Comparison of ENCODE assay signal across 8 cellular contexts in the genomic region with DNA sequence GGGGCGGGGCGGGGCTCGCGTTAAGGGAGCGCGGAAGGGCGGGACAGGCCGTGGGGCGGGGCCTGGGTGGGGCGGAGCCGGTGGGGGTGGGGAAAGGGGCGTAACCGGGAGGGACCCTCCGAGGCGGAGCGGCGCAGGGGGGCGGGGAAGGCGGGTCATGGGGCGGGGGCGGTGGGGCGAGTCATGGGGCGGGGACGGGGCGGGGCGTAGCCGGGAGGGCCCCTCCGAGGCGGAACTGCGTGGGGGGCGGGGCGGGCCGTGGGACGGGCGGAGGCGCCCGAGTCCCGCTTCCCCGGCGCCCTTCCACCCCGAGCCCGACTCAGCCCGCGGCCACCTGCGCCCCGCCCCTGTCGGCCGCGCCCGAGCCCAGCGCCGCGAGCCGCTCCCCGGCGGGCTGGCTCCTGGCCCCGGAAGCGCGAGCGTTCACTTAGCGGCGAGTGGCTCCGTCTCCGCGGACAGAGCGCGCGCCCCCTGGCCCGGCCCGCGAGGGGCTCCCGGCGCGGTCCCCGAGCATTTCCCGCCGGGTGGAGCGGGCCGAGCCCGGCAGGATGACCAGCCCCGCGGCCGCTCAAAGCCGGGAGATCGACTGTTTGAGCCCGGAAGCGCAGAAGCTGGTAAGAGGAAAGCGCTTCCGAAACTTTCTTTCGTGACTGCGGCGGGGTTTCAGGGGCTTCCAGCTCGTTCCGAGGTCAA.
DNase-seq lines count a peak whose midpoint lies in the region; ATAC-seq, FAIRE-seq and TF ChIP-seq lines count a peak whose summit lies in the region.

No MANE protein-coding gene starts in this region.

- no peaks in the 10 kb centered on the region for H3K36me3 Mint-ChIP-seq in nephron progenitor cell (ENCODE audit: low read depth)

- peak overlapping the region; percentile 77 for H3K4me3 Mint-ChIP-seq in nephron progenitor cell

- no peaks in the 10 kb centered on the region for H3K9me3 Mint-ChIP-seq in nephron progenitor cell

- ATAC-seq in GM21423 (IDR thresholded peaks at IDR 0.05; ENCODE audit: unreplicated experiment): peak; percentile 50

- no peak for FAIRE-seq in RCC 7860 (lab: Jason Lieb, UNC)

- DNase-seq in D341Med (ENCODE audit: low spot score) (peak; percentile 97), HuH-7.5 (ENCODE audit: low spot score) (peak; percentile 85), RCC 7860 (ENCODE audit: low spot score) (peak; percentile 74), fibroblast of peridontal ligament (ENCODE audit: extremely low read depth) (peak; percentile 78), nephron progenitor cell (peak; percentile 99), stromal cell of bone marrow (ENCODE audit: low read depth) (peak; percentile 72)
- DNase-seq in activated T-helper 1 cell treated with anti-CD3 and anti-CD28 coated beads, Interleukin-2, amount 50 U/mL, for 16 hours (ENCODE audit: low read depth in 1 of 2, low spot score in 1 of 2): peak; percentile 90 to 92

- H3K27ac Mint-ChIP-seq in nephron progenitor cell: no peak overlapping the region

- H3K27me3 Mint-ChIP-seq in nephron progenitor cell (ENCODE audit: low read depth, poor library complexity): peaks cover 28% of the 10 kb centered on the region

- H3K4me1 Mint-ChIP-seq in nephron progenitor cell: peaks cover 84% of the 10 kb centered on the region

- TF ChIP-seq CTCF in nephron progenitor cell (IDR thresholded peaks at IDR 0.05): no peak

Comparison
In these comparisons a context has a peak if more than half of its experiments do, and no peak if none do; other contexts are left out.
1. Peak in every context shown above with its lines: DNase-seq and ATAC-seq.